ENCODE assay signal across 1 cellular context in genomic region chr1:44103270-44104131, GRCh38.
TF ChIP-seq lines count a peak whose summit lies in the region.

No MANE protein-coding gene starts in this region.

TF ChIP-seq in GM23338, 12 proteins besides CTCF, POLR2A, EP300 and RAD21 (continued from another document):
- TF ChIP-seq REST (IDR thresholded peaks at IDR 0.05; ENCODE audit: unreplicated experiment) (no peak), ZNF462 (CRISPR knock-in tag; IDR thresholded peaks at IDR 0.05) (no peak), JUNB (IDR thresholded peaks at IDR 0.05; ENCODE audit: unreplicated experiment) (no peak), EZH2 (IDR thresholded peaks at IDR 0.05; ENCODE audit: low read depth, unreplicated experiment) (no peak), NANOG (IDR thresholded peaks at IDR 0.05; ENCODE audit: borderline replicate concordance) (no peak), EZH2phosphoT487 (IDR thresholded peaks at IDR 0.05; ENCODE audit: unreplicated experiment) (no peak)
